ENCODE assay signal across 1 cellular context in the genomic region with DNA sequence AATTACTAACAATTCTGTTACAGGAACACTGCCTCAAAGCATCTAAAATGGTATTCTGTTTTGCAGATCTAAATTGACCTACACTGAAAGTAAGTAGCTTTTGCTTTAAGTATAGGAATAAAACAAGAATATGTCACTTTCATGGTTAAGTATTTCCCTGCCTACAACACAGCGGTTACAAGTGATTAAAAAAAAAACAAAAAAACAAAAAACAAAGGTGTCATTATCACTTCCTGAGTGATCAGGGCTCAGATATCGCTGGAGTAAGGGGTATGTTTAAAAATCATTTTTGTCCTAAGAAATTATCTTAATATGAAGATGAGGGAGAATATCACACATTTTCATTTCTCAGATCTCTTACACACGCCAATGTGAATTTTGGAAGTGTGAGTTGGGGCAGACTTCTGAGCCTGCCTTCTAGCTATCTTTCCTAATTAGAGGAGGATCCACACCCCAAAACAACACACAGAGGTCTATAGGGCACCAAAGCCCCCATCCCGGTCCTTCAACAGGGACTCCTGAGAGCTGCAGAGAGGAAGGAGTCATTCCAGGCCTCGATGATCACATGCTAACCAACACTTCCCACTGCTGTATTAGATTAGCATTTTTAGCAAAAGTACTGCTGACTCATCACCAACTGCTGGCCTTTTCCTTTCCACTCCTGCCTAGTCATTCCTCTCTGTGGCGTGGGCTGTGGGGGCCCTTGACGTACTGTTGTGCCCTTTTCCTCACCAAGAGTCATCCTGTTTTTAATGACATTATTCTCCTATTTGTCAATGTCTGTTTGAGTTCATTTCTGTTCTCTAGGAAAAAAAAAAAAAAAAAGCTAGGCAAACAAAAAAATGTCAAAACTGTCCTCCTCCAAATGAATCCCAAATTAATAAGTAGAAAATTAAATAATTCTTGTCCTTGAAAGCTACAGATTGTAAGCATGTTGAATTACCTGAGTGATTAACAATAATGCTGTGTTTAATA.
TF ChIP-seq lines count a peak whose summit lies in the region.

No MANE protein-coding gene starts in this region.

TF ChIP-seq in K562, 482 proteins besides CTCF, POLR2A, EP300 and RAD21 (continued from another document and continues in another):
- TF ChIP-seq, protein P1, sequence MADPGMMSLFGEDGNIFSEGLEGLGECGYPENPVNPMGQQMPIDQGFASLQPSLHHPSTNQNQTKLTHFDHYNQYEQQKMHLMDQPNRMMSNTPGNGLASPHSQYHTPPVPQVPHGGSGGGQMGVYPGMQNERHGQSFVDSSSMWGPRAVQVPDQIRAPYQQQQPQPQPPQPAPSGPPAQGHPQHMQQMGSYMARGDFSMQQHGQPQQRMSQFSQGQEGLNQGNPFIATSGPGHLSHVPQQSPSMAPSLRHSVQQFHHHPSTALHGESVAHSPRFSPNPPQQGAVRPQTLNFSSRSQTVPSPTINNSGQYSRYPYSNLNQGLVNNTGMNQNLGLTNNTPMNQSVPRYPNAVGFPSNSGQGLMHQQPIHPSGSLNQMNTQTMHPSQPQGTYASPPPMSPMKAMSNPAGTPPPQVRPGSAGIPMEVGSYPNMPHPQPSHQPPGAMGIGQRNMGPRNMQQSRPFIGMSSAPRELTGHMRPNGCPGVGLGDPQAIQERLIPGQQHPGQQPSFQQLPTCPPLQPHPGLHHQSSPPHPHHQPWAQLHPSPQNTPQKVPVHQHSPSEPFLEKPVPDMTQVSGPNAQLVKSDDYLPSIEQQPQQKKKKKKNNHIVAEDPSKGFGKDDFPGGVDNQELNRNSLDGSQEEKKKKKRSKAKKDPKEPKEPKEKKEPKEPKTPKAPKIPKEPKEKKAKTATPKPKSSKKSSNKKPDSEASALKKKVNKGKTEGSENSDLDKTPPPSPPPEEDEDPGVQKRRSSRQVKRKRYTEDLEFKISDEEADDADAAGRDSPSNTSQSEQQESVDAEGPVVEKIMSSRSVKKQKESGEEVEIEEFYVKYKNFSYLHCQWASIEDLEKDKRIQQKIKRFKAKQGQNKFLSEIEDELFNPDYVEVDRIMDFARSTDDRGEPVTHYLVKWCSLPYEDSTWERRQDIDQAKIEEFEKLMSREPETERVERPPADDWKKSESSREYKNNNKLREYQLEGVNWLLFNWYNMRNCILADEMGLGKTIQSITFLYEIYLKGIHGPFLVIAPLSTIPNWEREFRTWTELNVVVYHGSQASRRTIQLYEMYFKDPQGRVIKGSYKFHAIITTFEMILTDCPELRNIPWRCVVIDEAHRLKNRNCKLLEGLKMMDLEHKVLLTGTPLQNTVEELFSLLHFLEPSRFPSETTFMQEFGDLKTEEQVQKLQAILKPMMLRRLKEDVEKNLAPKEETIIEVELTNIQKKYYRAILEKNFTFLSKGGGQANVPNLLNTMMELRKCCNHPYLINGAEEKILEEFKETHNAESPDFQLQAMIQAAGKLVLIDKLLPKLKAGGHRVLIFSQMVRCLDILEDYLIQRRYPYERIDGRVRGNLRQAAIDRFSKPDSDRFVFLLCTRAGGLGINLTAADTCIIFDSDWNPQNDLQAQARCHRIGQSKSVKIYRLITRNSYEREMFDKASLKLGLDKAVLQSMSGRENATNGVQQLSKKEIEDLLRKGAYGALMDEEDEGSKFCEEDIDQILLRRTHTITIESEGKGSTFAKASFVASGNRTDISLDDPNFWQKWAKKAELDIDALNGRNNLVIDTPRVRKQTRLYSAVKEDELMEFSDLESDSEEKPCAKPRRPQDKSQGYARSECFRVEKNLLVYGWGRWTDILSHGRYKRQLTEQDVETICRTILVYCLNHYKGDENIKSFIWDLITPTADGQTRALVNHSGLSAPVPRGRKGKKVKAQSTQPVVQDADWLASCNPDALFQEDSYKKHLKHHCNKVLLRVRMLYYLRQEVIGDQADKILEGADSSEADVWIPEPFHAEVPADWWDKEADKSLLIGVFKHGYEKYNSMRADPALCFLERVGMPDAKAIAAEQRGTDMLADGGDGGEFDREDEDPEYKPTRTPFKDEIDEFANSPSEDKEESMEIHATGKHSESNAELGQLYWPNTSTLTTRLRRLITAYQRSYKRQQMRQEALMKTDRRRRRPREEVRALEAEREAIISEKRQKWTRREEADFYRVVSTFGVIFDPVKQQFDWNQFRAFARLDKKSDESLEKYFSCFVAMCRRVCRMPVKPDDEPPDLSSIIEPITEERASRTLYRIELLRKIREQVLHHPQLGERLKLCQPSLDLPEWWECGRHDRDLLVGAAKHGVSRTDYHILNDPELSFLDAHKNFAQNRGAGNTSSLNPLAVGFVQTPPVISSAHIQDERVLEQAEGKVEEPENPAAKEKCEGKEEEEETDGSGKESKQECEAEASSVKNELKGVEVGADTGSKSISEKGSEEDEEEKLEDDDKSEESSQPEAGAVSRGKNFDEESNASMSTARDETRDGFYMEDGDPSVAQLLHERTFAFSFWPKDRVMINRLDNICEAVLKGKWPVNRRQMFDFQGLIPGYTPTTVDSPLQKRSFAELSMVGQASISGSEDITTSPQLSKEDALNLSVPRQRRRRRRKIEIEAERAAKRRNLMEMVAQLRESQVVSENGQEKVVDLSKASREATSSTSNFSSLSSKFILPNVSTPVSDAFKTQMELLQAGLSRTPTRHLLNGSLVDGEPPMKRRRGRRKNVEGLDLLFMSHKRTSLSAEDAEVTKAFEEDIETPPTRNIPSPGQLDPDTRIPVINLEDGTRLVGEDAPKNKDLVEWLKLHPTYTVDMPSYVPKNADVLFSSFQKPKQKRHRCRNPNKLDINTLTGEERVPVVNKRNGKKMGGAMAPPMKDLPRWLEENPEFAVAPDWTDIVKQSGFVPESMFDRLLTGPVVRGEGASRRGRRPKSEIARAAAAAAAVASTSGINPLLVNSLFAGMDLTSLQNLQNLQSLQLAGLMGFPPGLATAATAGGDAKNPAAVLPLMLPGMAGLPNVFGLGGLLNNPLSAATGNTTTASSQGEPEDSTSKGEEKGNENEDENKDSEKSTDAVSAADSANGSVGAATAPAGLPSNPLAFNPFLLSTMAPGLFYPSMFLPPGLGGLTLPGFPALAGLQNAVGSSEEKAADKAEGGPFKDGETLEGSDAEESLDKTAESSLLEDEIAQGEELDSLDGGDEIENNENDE (IDR thresholded peaks at IDR 0.05; ENCODE audit: low read depth, low read length): no peak
- no peak for TF ChIP-seq NCOA4 (IDR thresholded peaks at IDR 0.05; ENCODE audit: partially characterized antibody)
- TF ChIP-seq ZNF431 (CRISPR knock-in tag; IDR thresholded peaks at IDR 0.05): no peak
- TF ChIP-seq ILF3 (IDR thresholded peaks at IDR 0.05; ENCODE audit: borderline replicate concordance): no peak
- no peak for TF ChIP-seq PURB (CRISPR knock-in tag; IDR thresholded peaks at IDR 0.05; ENCODE audit: low read depth)
- TF ChIP-seq PHB2 (IDR thresholded peaks at IDR 0.05; ENCODE audit: low read depth): no peak
- TF ChIP-seq, protein P2, sequence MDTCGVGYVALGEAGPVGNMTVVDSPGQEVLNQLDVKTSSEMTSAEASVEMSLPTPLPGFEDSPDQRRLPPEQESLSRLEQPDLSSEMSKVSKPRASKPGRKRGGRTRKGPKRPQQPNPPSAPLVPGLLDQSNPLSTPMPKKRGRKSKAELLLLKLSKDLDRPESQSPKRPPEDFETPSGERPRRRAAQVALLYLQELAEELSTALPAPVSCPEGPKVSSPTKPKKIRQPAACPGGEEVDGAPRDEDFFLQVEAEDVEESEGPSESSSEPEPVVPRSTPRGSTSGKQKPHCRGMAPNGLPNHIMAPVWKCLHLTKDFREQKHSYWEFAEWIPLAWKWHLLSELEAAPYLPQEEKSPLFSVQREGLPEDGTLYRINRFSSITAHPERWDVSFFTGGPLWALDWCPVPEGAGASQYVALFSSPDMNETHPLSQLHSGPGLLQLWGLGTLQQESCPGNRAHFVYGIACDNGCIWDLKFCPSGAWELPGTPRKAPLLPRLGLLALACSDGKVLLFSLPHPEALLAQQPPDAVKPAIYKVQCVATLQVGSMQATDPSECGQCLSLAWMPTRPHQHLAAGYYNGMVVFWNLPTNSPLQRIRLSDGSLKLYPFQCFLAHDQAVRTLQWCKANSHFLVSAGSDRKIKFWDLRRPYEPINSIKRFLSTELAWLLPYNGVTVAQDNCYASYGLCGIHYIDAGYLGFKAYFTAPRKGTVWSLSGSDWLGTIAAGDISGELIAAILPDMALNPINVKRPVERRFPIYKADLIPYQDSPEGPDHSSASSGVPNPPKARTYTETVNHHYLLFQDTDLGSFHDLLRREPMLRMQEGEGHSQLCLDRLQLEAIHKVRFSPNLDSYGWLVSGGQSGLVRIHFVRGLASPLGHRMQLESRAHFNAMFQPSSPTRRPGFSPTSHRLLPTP (IDR thresholded peaks at IDR 0.05; ENCODE audit: borderline replicate concordance, extremely low read depth, insufficient read length): no peak
- TF ChIP-seq, protein P3, sequence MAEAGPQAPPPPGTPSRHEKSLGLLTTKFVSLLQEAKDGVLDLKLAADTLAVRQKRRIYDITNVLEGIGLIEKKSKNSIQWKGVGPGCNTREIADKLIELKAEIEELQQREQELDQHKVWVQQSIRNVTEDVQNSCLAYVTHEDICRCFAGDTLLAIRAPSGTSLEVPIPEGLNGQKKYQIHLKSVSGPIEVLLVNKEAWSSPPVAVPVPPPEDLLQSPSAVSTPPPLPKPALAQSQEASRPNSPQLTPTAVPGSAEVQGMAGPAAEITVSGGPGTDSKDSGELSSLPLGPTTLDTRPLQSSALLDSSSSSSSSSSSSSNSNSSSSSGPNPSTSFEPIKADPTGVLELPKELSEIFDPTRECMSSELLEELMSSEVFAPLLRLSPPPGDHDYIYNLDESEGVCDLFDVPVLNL (CRISPR knock-in tag; IDR thresholded peaks at IDR 0.05; ENCODE audit: low read depth): no peak
- peak; percentile 100 for TF ChIP-seq C11orf30 (IDR thresholded peaks at IDR 0.05; ENCODE audit: low read depth)
- TF ChIP-seq, protein P4, sequence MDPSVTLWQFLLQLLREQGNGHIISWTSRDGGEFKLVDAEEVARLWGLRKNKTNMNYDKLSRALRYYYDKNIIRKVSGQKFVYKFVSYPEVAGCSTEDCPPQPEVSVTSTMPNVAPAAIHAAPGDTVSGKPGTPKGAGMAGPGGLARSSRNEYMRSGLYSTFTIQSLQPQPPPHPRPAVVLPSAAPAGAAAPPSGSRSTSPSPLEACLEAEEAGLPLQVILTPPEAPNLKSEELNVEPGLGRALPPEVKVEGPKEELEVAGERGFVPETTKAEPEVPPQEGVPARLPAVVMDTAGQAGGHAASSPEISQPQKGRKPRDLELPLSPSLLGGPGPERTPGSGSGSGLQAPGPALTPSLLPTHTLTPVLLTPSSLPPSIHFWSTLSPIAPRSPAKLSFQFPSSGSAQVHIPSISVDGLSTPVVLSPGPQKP (CRISPR knock-in tag; IDR thresholded peaks at IDR 0.05): no peak
- TF ChIP-seq ARHGAP35 (IDR thresholded peaks at IDR 0.05; ENCODE audit: partially characterized antibody): no peak
- TF ChIP-seq RBM14 (IDR thresholded peaks at IDR 0.05; ENCODE audit: borderline replicate concordance, insufficient read depth, low read depth, low read length): no peak
- TF ChIP-seq, protein P5, sequence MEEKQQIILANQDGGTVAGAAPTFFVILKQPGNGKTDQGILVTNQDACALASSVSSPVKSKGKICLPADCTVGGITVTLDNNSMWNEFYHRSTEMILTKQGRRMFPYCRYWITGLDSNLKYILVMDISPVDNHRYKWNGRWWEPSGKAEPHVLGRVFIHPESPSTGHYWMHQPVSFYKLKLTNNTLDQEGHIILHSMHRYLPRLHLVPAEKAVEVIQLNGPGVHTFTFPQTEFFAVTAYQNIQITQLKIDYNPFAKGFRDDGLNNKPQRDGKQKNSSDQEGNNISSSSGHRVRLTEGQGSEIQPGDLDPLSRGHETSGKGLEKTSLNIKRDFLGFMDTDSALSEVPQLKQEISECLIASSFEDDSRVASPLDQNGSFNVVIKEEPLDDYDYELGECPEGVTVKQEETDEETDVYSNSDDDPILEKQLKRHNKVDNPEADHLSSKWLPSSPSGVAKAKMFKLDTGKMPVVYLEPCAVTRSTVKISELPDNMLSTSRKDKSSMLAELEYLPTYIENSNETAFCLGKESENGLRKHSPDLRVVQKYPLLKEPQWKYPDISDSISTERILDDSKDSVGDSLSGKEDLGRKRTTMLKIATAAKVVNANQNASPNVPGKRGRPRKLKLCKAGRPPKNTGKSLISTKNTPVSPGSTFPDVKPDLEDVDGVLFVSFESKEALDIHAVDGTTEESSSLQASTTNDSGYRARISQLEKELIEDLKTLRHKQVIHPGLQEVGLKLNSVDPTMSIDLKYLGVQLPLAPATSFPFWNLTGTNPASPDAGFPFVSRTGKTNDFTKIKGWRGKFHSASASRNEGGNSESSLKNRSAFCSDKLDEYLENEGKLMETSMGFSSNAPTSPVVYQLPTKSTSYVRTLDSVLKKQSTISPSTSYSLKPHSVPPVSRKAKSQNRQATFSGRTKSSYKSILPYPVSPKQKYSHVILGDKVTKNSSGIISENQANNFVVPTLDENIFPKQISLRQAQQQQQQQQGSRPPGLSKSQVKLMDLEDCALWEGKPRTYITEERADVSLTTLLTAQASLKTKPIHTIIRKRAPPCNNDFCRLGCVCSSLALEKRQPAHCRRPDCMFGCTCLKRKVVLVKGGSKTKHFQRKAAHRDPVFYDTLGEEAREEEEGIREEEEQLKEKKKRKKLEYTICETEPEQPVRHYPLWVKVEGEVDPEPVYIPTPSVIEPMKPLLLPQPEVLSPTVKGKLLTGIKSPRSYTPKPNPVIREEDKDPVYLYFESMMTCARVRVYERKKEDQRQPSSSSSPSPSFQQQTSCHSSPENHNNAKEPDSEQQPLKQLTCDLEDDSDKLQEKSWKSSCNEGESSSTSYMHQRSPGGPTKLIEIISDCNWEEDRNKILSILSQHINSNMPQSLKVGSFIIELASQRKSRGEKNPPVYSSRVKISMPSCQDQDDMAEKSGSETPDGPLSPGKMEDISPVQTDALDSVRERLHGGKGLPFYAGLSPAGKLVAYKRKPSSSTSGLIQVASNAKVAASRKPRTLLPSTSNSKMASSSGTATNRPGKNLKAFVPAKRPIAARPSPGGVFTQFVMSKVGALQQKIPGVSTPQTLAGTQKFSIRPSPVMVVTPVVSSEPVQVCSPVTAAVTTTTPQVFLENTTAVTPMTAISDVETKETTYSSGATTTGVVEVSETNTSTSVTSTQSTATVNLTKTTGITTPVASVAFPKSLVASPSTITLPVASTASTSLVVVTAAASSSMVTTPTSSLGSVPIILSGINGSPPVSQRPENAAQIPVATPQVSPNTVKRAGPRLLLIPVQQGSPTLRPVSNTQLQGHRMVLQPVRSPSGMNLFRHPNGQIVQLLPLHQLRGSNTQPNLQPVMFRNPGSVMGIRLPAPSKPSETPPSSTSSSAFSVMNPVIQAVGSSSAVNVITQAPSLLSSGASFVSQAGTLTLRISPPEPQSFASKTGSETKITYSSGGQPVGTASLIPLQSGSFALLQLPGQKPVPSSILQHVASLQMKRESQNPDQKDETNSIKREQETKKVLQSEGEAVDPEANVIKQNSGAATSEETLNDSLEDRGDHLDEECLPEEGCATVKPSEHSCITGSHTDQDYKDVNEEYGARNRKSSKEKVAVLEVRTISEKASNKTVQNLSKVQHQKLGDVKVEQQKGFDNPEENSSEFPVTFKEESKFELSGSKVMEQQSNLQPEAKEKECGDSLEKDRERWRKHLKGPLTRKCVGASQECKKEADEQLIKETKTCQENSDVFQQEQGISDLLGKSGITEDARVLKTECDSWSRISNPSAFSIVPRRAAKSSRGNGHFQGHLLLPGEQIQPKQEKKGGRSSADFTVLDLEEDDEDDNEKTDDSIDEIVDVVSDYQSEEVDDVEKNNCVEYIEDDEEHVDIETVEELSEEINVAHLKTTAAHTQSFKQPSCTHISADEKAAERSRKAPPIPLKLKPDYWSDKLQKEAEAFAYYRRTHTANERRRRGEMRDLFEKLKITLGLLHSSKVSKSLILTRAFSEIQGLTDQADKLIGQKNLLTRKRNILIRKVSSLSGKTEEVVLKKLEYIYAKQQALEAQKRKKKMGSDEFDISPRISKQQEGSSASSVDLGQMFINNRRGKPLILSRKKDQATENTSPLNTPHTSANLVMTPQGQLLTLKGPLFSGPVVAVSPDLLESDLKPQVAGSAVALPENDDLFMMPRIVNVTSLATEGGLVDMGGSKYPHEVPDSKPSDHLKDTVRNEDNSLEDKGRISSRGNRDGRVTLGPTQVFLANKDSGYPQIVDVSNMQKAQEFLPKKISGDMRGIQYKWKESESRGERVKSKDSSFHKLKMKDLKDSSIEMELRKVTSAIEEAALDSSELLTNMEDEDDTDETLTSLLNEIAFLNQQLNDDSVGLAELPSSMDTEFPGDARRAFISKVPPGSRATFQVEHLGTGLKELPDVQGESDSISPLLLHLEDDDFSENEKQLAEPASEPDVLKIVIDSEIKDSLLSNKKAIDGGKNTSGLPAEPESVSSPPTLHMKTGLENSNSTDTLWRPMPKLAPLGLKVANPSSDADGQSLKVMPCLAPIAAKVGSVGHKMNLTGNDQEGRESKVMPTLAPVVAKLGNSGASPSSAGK (IDR thresholded peaks at IDR 0.05): peak; percentile 97
- TF ChIP-seq NR4A1 (CRISPR knock-in tag; IDR thresholded peaks at IDR 0.05): peak; percentile 65; the same call in 1 of the 2 replicates
- TF ChIP-seq NR4A1 (tag; IDR thresholded peaks at IDR 0.05): no peak; the same call in 1 of the 2 replicates
